ENCODE assay signal across 22 cellular contexts in the genomic region with DNA sequence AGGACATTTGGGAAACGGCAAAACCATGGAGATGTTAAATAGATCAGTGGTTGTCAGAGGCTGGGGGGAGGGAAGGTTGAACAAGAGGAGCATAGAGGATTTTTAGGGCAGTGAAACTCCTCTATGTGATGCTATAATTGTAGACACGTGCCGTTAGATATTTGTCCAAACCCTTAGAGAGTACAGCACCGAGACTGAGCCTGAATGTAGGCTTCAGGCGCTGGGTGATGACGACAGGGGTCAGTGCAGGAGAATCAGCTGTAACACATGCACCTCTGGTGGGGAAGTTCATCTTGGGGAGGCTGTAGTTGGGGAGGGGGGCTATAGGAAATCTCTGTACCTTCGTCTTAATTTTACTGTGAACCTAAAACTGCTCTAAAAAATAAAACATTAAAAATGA. TPM values are rescaled to one million over a fixed set of nuclear protein-coding genes. Genes with fewer than 3 reads are reported as not detected.
DNase-seq lines count a peak whose midpoint lies in the region; ATAC-seq and TF ChIP-seq lines count a peak whose summit lies in the region.
"Had no signal": no experiment of that assay in that cellular context is flagged by ENCODE, and none has a peak within 500 bp of the region (broad histone marks: within the 10 kb centered on the region; RNA-seq: fewer than 3 reads in every experiment).

No MANE protein-coding gene starts in this region.

- H3K79me2 ChIP-seq in DOHH2 (ENCODE audit: control insufficient read depth, low read length) (no peaks in the 10 kb centered on the region), Karpas-422 (ENCODE audit: low read length) (no peaks in the 10 kb centered on the region)

- H3K4me1 ChIP-seq in DOHH2 (ENCODE audit: control insufficient read depth, low read length) (peaks cover 39% of the 10 kb centered on the region), Karpas-422 (ENCODE audit: low read length) (peaks cover 23% of the 10 kb centered on the region), spleen (peaks cover 0 to 22% (median 6%) of the 10 kb centered on the region in 6 donors), suprapubic skin (no peaks in the 10 kb centered on the region)
- H3K4me1 ChIP-seq: SJCRH30 had no signal

- H3K27me3 ChIP-seq in DOHH2 (ENCODE audit: control insufficient read depth, low read length) = peaks cover 25% of the 10 kb centered on the region
- no peaks in the 10 kb centered on the region for H3K27me3 ChIP-seq in Karpas-422 (ENCODE audit: low read length)
- peaks cover 0 to 34% (median 19%) of the 10 kb centered on the region in 7 donors for H3K27me3 ChIP-seq in spleen (replicated peaks in 1 of 7)
- peaks cover 45% of the 10 kb centered on the region for H3K27me3 ChIP-seq in suprapubic skin
- H3K27me3 ChIP-seq: SJCRH30 had no signal

- no peak for TF ChIP-seq POLR2A in spleen (IDR thresholded peaks at IDR 0.05)
- TF ChIP-seq POLR2A in suprapubic skin (IDR thresholded peaks at IDR 0.05) = no peak

- H3K27ac ChIP-seq in DOHH2 (ENCODE audit: low read depth, low read length) (peak overlapping the region; percentile 11; the same call in 1 of the 2 replicates), Karpas-422 (ENCODE audit: low read length) (0 out of 2 replicates have a peak overlapping the region, but pooled peaks have one; percentile 39), spleen (no peak overlapping the region), suprapubic skin (no peak overlapping the region)
- H3K27ac ChIP-seq: C4-2B, SJCRH30 had no signal

- peak overlapping the region; percentile 86 for H2AFZ ChIP-seq in Karpas-422 (ENCODE audit: low read length)
- H2AFZ ChIP-seq: GM23338 had no signal

- H3K4me1 Mint-ChIP-seq in activated B cell treated with CpG ODN at 0.5 μM for 24 hours = peaks cover 52% of the 10 kb centered on the region

- H3K9me3 Mint-ChIP-seq in activated B cell treated with CpG ODN at 0.5 μM for 24 hours = no peaks in the 10 kb centered on the region
- H3K9me3 Mint-ChIP-seq: GM23338; T-helper 1 cell treated with Interleukin-12 subunit alpha and Interleukin-12 subunit beta and Interleukin-4 antibody, amounts not matched to agents 30 μg/mL and 1 μg/mL, for 36 hours had no signal

- H3K4me3 Mint-ChIP-seq in activated B cell treated with CpG ODN at 0.5 μM for 24 hours = peak overlapping the region; percentile 41
- H3K4me3 Mint-ChIP-seq: GM23338; T-helper 1 cell treated with Interleukin-12 subunit alpha and Interleukin-12 subunit beta and Interleukin-4 antibody, amounts not matched to agents 30 μg/mL and 1 μg/mL, for 36 hours had no signal

- POLR2A ChIA-PET in activated B cell treated with CpG ODN at 0.5 μM for 24 hours (lab: Charles Lee) = interaction anchor here (0.7 to 1.2 kb wide), 4 partner anchors 13 to 137 kb away, joined by 3 to 5 read pairs (median 4); no protein-coding TSS in a partner anchor

- H4K20me1 ChIP-seq in DOHH2 (ENCODE audit: control insufficient read depth, insufficient read depth, low read depth, low read length) (no peaks in the 10 kb centered on the region), Karpas-422 (ENCODE audit: insufficient read depth, low read depth, low read length) (no peaks in the 10 kb centered on the region)

- H3K4me2 ChIP-seq in DOHH2 (ENCODE audit: low read length) = peak overlapping the region; percentile 62
- peak overlapping the region; percentile 63 for H3K4me2 ChIP-seq in Karpas-422 (ENCODE audit: low read depth, low read length, poor library complexity, severe bottlenecking)
- H3K4me2 ChIP-seq: GM23338 had no signal

- TF ChIP-seq CTCF in DOHH2 (IDR thresholded peaks at IDR 0.05; ENCODE audit: low read depth, low read length, poor library complexity, severe bottlenecking) (no peak), activated B cell treated with CpG ODN at 0.5 μM for 24 hours (IDR thresholded peaks at IDR 0.05) (no peak), spleen (IDR thresholded peaks at IDR 0.05 in 8 of 11, conservative IDR thresholded peaks at IDR 0.05 in 3 of 11) (no peak), suprapubic skin (IDR thresholded peaks at IDR 0.05) (no peak)

- peak; percentile 71 for DNase-seq in Karpas-422
- no peak for DNase-seq in activated B cell treated with CpG ODN at 0.5 μM for 24 hours
- peak; percentile 45 for DNase-seq in spleen
- DNase-seq in DMS114 treated with DMSO at 0.1 percent for 48 hours (lab: John Stamatoyannopoulos, UW; ENCODE audit: unreplicated experiment) = no peak
- no peak for DNase-seq in left cardiac atrium
- no peak for DNase-seq in suprapubic skin (ENCODE audit: low spot score in 2 of 2)
- DNase-seq: DMS53, HCEC 1CT, IMR-90, Kasumi-1, MG63, NCI-H1048, NCI-H1436, NCI-H1930, NCI-H69, SJCRH30 had no signal

- H3F3A ChIP-seq in DOHH2 (ENCODE audit: control insufficient read depth, insufficient read depth) = no peaks in the 10 kb centered on the region

- CTCF ChIA-PET in activated B cell treated with CpG ODN at 0.5 μM for 24 hours (lab: Charles Lee) = no interaction called here

- TF ChIP-seq EP300 in suprapubic skin (IDR thresholded peaks at IDR 0.05) = no peak

- H3K9me3 ChIP-seq in DOHH2 (ENCODE audit: control insufficient read depth, insufficient read depth, low read length) = no peaks in the 10 kb centered on the region
- H3K9me3 ChIP-seq in Karpas-422 (ENCODE audit: low read length) = no peaks in the 10 kb centered on the region
- no peaks in the 10 kb centered on the region for H3K9me3 ChIP-seq in spleen
- H3K9me3 ChIP-seq in suprapubic skin = no peaks in the 10 kb centered on the region
- H3K9me3 ChIP-seq: MG63, SJCRH30 had no signal

- peak overlapping the region; percentile 52 for H3K4me3 ChIP-seq in DOHH2 (ENCODE audit: low read length)
- H3K4me3 ChIP-seq in Karpas-422 (ENCODE audit: low read length) = peak overlapping the region; percentile 56
- peak overlapping the region in 1 of 8 donors; percentile 3 for H3K4me3 ChIP-seq in spleen
- no peak overlapping the region for H3K4me3 ChIP-seq in suprapubic skin
- H3K4me3 ChIP-seq: GM23338, MG63, SJCRH30 had no signal

- H3K36me3 ChIP-seq in DOHH2 (ENCODE audit: control insufficient read depth, low read length) (no peaks in the 10 kb centered on the region), Karpas-422 (ENCODE audit: insufficient read depth, low read length) (no peaks in the 10 kb centered on the region), spleen (no peaks in the 10 kb centered on the region), suprapubic skin (no peaks in the 10 kb centered on the region)
- H3K36me3 ChIP-seq: MG63, SJCRH30 had no signal

- ATAC-seq in activated B cell treated with CpG ODN at 0.5 μM for 24 hours (ENCODE audit: low read depth) (peak; percentile 26), HG03457 (IDR thresholded peaks at IDR 0.05; ENCODE audit: unreplicated experiment) (no peak), left cardiac atrium (no peak)
- ATAC-seq: GM23338, Panc1 had no signal

- peak overlapping the region; percentile 72 for H3K27ac Mint-ChIP-seq in activated B cell treated with CpG ODN at 0.5 μM for 24 hours
- H3K27ac Mint-ChIP-seq: GM23338; T-helper 1 cell treated with Interleukin-12 subunit alpha and Interleukin-12 subunit beta and Interleukin-4 antibody, amounts not matched to agents 30 μg/mL and 1 μg/mL, for 36 hours had no signal

- WGBS in spleen, 5 donors = 61 to 68% (median 64%) methylated on average over 7 of the region's 7 CpGs
- WGBS in suprapubic skin = 75% methylated on average over 7 of the region's 7 CpGs

- peaks cover 7% of the 10 kb centered on the region for H3K27me3 Mint-ChIP-seq in activated B cell treated with CpG ODN at 0.5 μM for 24 hours

- no peaks in the 10 kb centered on the region for H3K9me2 ChIP-seq in DOHH2 (replicated peaks; ENCODE audit: control insufficient read depth, low read length)
- no peaks in the 10 kb centered on the region for H3K9me2 ChIP-seq in Karpas-422 (replicated peaks; ENCODE audit: insufficient read depth, low read length)

- no peaks in the 10 kb centered on the region for H3K36me3 Mint-ChIP-seq in activated B cell treated with CpG ODN at 0.5 μM for 24 hours (ENCODE audit: low read depth)

- H3K9ac ChIP-seq in Karpas-422 (ENCODE audit: low read length) = peak overlapping the region; percentile 45

- intact Hi-C loops in activated B cell treated with CpG ODN at 0.5 μM for 24 hours (cut with micrococcal nuclease) = loop anchor here (1.0 to 2.0 kb wide), 2 partner anchors 14 to 22 kb away; a partner anchor contains a TSS
- intact Hi-C loops in spleen (cut with DNase I; ENCODE audit: low total_unique reads) = no loop called here
- intact Hi-C loops in left cardiac atrium (cut with DNase I) = no loop called here

RNA-seq across cellular contexts. Expression of a gene that starts 22.2 kb away (rescaled TPM):
- total RNA-seq in Karpas-422 (2014; rRNA removed; shearing (Covaris generic); ENCODE audit: low replicate concordance) = 141 and 164 TPM in 2 replicates
- total RNA-seq in activated B cell treated with CpG ODN at 0.5 μM for 24 hours (87.5 and 100 TPM in 2 replicates), spleen (100 to 1,000 TPM in 3 of 7 donors, 10 to 100 TPM in 4; 87.2 to 118 (median 99.9) TPM), left cardiac atrium (10 to 100 TPM; 46.6 to 51.7 TPM), suprapubic skin (100 to 1,000 TPM in 1 of 4 donors, 10 to 100 TPM in 3; 62.6 to 132 (median 93.5) TPM)
- 10 to 100 TPM; 39.7 to 55.6 (median 45.1) TPM for polyA plus RNA-seq in spleen

Comparison
In these comparisons a context has a peak if more than half of its experiments do, and no peak if none do; other contexts are left out.
1. H3K27ac ChIP-seq: peak in DOHH2 (single experiment) and Karpas-422 (single experiment); none in spleen (0 of 8) and suprapubic skin (single experiment).
2. DNase-seq: peak in Karpas-422 (single experiment) and spleen (single experiment); none in activated B cell treated with CpG ODN at 0.5 μM for 24 hours (single experiment), DMS114 treated with DMSO at 0.1 percent for 48 hours (single experiment), left cardiac atrium (single experiment) and suprapubic skin (0 of 2).